In the genomic region with DNA sequence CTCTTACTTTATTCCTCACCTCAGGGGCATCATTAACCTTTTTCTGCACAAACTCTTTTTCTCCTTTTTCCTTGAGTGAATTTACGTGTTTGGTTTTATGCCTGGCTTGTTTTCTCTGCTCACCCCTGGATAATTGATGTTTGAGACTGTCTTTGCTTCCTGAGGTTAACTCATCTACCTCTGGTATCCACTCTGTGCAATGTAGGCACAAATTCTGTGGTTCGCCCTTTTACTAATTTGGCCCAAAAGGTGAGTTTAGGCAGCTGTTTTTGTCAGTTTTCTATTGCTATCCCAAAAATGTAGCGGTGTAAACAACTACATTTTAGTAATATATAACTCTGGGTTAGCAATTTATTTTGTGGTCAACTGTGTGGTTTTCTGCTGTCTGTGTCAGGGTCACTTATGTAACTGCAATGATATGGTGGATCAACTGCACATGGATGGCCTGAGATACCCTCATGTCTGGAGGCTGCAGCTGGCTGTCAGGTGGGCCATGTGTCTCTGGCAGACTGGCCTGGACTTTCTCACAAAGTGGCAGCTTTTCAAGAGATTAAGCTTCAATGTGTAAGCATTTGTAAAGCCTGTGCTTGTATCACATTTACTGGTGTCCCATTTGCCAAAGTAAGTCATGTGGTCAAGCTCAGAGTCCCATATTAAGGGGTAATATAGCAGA, we compare ENCODE assay signal across 1 cellular context.
TF ChIP-seq lines count a peak whose summit lies in the region.

No MANE protein-coding gene starts in this region.

TF ChIP-seq in SK-N-SH, 30 proteins besides CTCF, POLR2A, EP300 and RAD21 (continued from another document):
- TF ChIP-seq, protein P1, sequence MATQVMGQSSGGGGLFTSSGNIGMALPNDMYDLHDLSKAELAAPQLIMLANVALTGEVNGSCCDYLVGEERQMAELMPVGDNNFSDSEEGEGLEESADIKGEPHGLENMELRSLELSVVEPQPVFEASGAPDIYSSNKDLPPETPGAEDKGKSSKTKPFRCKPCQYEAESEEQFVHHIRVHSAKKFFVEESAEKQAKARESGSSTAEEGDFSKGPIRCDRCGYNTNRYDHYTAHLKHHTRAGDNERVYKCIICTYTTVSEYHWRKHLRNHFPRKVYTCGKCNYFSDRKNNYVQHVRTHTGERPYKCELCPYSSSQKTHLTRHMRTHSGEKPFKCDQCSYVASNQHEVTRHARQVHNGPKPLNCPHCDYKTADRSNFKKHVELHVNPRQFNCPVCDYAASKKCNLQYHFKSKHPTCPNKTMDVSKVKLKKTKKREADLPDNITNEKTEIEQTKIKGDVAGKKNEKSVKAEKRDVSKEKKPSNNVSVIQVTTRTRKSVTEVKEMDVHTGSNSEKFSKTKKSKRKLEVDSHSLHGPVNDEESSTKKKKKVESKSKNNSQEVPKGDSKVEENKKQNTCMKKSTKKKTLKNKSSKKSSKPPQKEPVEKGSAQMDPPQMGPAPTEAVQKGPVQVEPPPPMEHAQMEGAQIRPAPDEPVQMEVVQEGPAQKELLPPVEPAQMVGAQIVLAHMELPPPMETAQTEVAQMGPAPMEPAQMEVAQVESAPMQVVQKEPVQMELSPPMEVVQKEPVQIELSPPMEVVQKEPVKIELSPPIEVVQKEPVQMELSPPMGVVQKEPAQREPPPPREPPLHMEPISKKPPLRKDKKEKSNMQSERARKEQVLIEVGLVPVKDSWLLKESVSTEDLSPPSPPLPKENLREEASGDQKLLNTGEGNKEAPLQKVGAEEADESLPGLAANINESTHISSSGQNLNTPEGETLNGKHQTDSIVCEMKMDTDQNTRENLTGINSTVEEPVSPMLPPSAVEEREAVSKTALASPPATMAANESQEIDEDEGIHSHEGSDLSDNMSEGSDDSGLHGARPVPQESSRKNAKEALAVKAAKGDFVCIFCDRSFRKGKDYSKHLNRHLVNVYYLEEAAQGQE (IDR thresholded peaks at IDR 0.05; ENCODE audit: low read depth, low read length) = no peak
- TF ChIP-seq GABPA (IDR thresholded peaks at IDR 0.05; ENCODE audit: low read depth) = no peak
- TF ChIP-seq TCF12 (IDR thresholded peaks at IDR 0.05) = peak; percentile 98
- no peak for TF ChIP-seq EZH2phosphoT487 (IDR thresholded peaks at IDR 0.05; ENCODE audit: borderline replicate concordance, low read depth)
- TF ChIP-seq FOXJ3 (CRISPR knock-in tag; IDR thresholded peaks at IDR 0.05) = peak; percentile 96
- TF ChIP-seq, protein P2, sequence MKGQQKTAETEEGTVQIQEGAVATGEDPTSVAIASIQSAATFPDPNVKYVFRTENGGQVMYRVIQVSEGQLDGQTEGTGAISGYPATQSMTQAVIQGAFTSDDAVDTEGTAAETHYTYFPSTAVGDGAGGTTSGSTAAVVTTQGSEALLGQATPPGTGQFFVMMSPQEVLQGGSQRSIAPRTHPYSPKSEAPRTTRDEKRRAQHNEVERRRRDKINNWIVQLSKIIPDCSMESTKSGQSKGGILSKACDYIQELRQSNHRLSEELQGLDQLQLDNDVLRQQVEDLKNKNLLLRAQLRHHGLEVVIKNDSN (IDR thresholded peaks at IDR 0.05; ENCODE audit: borderline replicate concordance, low read depth) = peak; percentile 40; the same call in 1 of the 2 replicates
- TF ChIP-seq SIN3A (IDR thresholded peaks at IDR 0.05; ENCODE audit: borderline replicate concordance, low read depth, low read length) = peak; percentile 74; the same call in 1 of the 2 replicates
- TF ChIP-seq POLR2AphosphoS5 (IDR thresholded peaks at IDR 0.05; ENCODE audit: low read depth, low read length) = peak; percentile 94
- peak; percentile 79 for TF ChIP-seq MXI1 (IDR thresholded peaks at IDR 0.05; ENCODE audit: low read depth, low read length)
- TF ChIP-seq SMC3 (IDR thresholded peaks at IDR 0.05; ENCODE audit: low read depth, low read length) = no peak
- TF ChIP-seq ELF1 (IDR thresholded peaks at IDR 0.05) = no peak
